In genomic region chr6:144559865-144560603, GRCh38 we compare ENCODE assay signal across 9 cellular contexts.
DNase-seq lines count a peak whose midpoint lies in the region; ATAC-seq and TF ChIP-seq lines count a peak whose summit lies in the region.
"Had no signal": no experiment of that assay in that cellular context is flagged by ENCODE, and none has a peak within 500 bp of the region (broad histone marks: within the 10 kb centered on the region; RNA-seq: fewer than 3 reads in every experiment).

No MANE protein-coding gene starts in this region.

- peak overlapping the region; percentile 52 for H3K4me3 Mint-ChIP-seq in central memory CD8-positive, alpha-beta T cell

- H3K9ac ChIP-seq in SK-N-SH, result no peak overlapping the region; the same call in 1 of the 2 replicates

- H3K79me2 ChIP-seq in SK-N-SH (ENCODE audit: insufficient read depth), result no peaks in the 10 kb centered on the region; the same call in 1 of the 2 replicates

- no peak for TF ChIP-seq EP300 in SK-N-SH (IDR thresholded peaks at IDR 0.05; ENCODE audit: borderline replicate concordance in 1 of 2, low read depth in 1 of 2, low read length in 1 of 2)

- H3K9me3 Mint-ChIP-seq in central memory CD8-positive, alpha-beta T cell, result no peaks in the 10 kb centered on the region

- H3K4me2 ChIP-seq in SK-N-SH, result peak overlapping the region; percentile 41; the same call in 1 of the 2 replicates

- peaks cover 0 to 8% of the 10 kb centered on the region in 2 experiments; a peak in 2 of 4 replicates for H3K4me1 ChIP-seq in SK-N-SH (ENCODE audit: control insufficient read depth in 1 of 2, insufficient read depth in 2 of 2, low read depth in 1 of 2, low read length in 1 of 2)

- ATAC-seq in central memory CD8-positive, alpha-beta T cell (replicated peaks; ENCODE audit: extremely low read depth, poor library complexity, severe bottlenecking), result peak; percentile 82
- ATAC-seq in left lobe of liver, result no peak

- H4K20me1 ChIP-seq in SK-N-SH (ENCODE audit: insufficient read depth), result no peaks in the 10 kb centered on the region

- H3K27me3 ChIP-seq in SK-N-SH (ENCODE audit: insufficient read depth), result no peaks in the 10 kb centered on the region
- H3K27me3 ChIP-seq: ovary had no signal

- DNase-seq in GF-D8 (lab: John Stamatoyannopoulos, UW) (peak; percentile 8), SK-N-SH (peak; percentile 21), non-pigmented ciliary epithelial cell (ENCODE audit: low read depth) (peak; percentile 32), germinal center (ENCODE audit: low spot score) (no peak), NCI-H446 (lab: John Stamatoyannopoulos, UW) (no peak), erythroblast (lab: John Stamatoyannopoulos, UW) (no peak), left lobe of liver (ENCODE audit: low spot score) (no peak)
- no peak for DNase-seq in central memory CD8-positive, alpha-beta T cell (ENCODE audit: low spot score in 2 of 2)
- DNase-seq: ovary had no signal

- peak overlapping the region; percentile 75 for H3K27ac Mint-ChIP-seq in central memory CD8-positive, alpha-beta T cell (ENCODE audit: low read depth)

- no peak for TF ChIP-seq CTCF in SK-N-SH (IDR thresholded peaks at IDR 0.05)

- H3K27ac ChIP-seq in SK-N-SH (ENCODE audit: low read depth in 2 of 2, low read length in 1 of 2), result peak overlapping the region; percentile 51 to 75
- H3K27ac ChIP-seq: ovary had no signal

- TF ChIP-seq POLR2A in erythroblast (IDR thresholded peaks at IDR 0.05; ENCODE audit: low read length), result no peak

- no peak overlapping the region for H3K4me3 ChIP-seq in SK-N-SH (ENCODE audit: low read depth in 2 of 2, low read length in 1 of 2)
- H3K4me3 ChIP-seq: ovary had no signal

- H3K36me3 Mint-ChIP-seq in central memory CD8-positive, alpha-beta T cell (ENCODE audit: insufficient read depth), result peaks cover 33% of the 10 kb centered on the region

- no peaks in the 10 kb centered on the region for H3F3A ChIP-seq in SK-N-SH (replicated peaks; ENCODE audit: insufficient read depth)

- H3K9me2 ChIP-seq in SK-N-SH, result no peaks in the 10 kb centered on the region

- 38% methylated on average over 8 of the region's 8 CpGs for WGBS in SK-N-SH (ENCODE audit: low lambda C conversion rate)

- no peaks in the 10 kb centered on the region for H3K27me3 Mint-ChIP-seq in central memory CD8-positive, alpha-beta T cell

- peaks cover 10% of the 10 kb centered on the region for H3K4me1 Mint-ChIP-seq in central memory CD8-positive, alpha-beta T cell

- no peaks in the 10 kb centered on the region for H3K9me3 ChIP-seq in SK-N-SH
- H3K9me3 ChIP-seq: ovary had no signal

- POLR2A ChIA-PET in SK-N-SH (lab: Yijun Ruan, JAX), result no interaction called here

- no peak for TF ChIP-seq RAD21 in SK-N-SH (IDR thresholded peaks at IDR 0.05; ENCODE audit: low read length)

- CTCF ChIA-PET in SK-N-SH (lab: Yijun Ruan, JAX), result interaction anchor here (1.1 to 2.1 kb wide), 3 partner anchors 10 to 23 kb away, joined by 4 to 5 read pairs (median 5); no protein-coding TSS in a partner anchor

- peaks cover 6 to 7% of the 10 kb centered on the region in 2 experiments for H3K36me3 ChIP-seq in SK-N-SH (replicated peaks in 1 of 2; ENCODE audit: control insufficient read depth in 1 of 2, insufficient read depth in 2 of 2, low read length in 1 of 2)
- H3K36me3 ChIP-seq: ovary had no signal

- H2AFZ ChIP-seq in SK-N-SH (ENCODE audit: low read depth), result peak overlapping the region; percentile 53; the same call in 1 of the 2 replicates

TF ChIP-seq in SK-N-SH, 30 proteins besides CTCF, POLR2A, EP300 and RAD21:
- TF ChIP-seq RXRA (IDR thresholded peaks at IDR 0.05; ENCODE audit: borderline replicate concordance, low read depth) (no peak), YY1 (IDR thresholded peaks at IDR 0.05; ENCODE audit: low read depth) (peak; percentile 70; the same call in 1 of the 2 replicates), CHD2 (IDR thresholded peaks at IDR 0.05; ENCODE audit: low read length, partially characterized antibody) (no peak), FOSL2 (IDR thresholded peaks at IDR 0.05; ENCODE audit: borderline replicate concordance, low read depth) (no peak), TCF12 (IDR thresholded peaks at IDR 0.05) (peak; percentile 34), GATA2 (CRISPR knock-in tag; IDR thresholded peaks at IDR 0.05) (peak; percentile 76), JUND (IDR thresholded peaks at IDR 0.05) (peak; percentile 8; the same call in 1 of the 2 replicates)
- TF ChIP-seq, protein P1, sequence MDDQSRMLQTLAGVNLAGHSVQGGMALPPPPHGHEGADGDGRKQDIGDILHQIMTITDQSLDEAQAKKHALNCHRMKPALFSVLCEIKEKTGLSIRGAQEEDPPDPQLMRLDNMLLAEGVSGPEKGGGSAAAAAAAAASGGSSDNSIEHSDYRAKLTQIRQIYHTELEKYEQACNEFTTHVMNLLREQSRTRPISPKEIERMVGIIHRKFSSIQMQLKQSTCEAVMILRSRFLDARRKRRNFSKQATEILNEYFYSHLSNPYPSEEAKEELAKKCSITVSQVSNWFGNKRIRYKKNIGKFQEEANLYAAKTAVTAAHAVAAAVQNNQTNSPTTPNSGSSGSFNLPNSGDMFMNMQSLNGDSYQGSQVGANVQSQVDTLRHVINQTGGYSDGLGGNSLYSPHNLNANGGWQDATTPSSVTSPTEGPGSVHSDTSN (IDR thresholded peaks at IDR 0.05), result peak; percentile 32; the same call in 1 of the 2 replicates

Comparison
In these comparisons a context has a peak if more than half of its experiments do, and no peak if none do; other contexts are left out.
1. DNase-seq: peak in GF-D8 (single experiment), SK-N-SH (single experiment) and non-pigmented ciliary epithelial cell (single experiment); none in central memory CD8-positive, alpha-beta T cell (0 of 2), germinal center (single experiment), NCI-H446 (0 of 2), erythroblast (0 of 2) and left lobe of liver (single experiment).